Comparison of ENCODE assay signal across 1 cellular context in genomic region chr20:49937023-49937929, GRCh38.
TF ChIP-seq lines count a peak whose summit lies in the region.

No MANE protein-coding gene starts in this region.

TF ChIP-seq in HepG2, 621 proteins besides CTCF, POLR2A, EP300 and RAD21 (continued from another document and continues in another):
- TF ChIP-seq GRHL1 (CRISPR knock-in tag; conservative IDR thresholded peaks at IDR 0.05): no peak
- no peak for TF ChIP-seq ZGPAT (CRISPR knock-in tag; IDR thresholded peaks at IDR 0.05)
- TF ChIP-seq ZNF670 (CRISPR knock-in tag; IDR thresholded peaks at IDR 0.05; ENCODE audit: borderline replicate concordance): no peak
- no peak for TF ChIP-seq ZNF790 (CRISPR knock-in tag; IDR thresholded peaks at IDR 0.05; ENCODE audit: borderline replicate concordance)
- TF ChIP-seq MXI1 (IDR thresholded peaks at IDR 0.05; ENCODE audit: borderline replicate concordance, low read depth, low read length): 0 out of 3 replicates have a peak, but pooled peaks have one; percentile 12
- no peak for TF ChIP-seq CENPX (CRISPR knock-in tag; IDR thresholded peaks at IDR 0.05)
- 0 out of 2 replicates have a peak, but pooled peaks have one; percentile 55 for TF ChIP-seq ZFP36L1 (CRISPR knock-in tag; IDR thresholded peaks at IDR 0.05)
- 0 out of 2 replicates have a peak, but pooled peaks have one; percentile 22 for TF ChIP-seq MTERF4 (CRISPR knock-in tag; IDR thresholded peaks at IDR 0.05)
- 0 out of 2 replicates have a peak, but pooled peaks have one; percentile 54 for TF ChIP-seq ZNF777 (CRISPR knock-in tag; IDR thresholded peaks at IDR 0.05)
- no peak for TF ChIP-seq FOXO4 (CRISPR knock-in tag; conservative IDR thresholded peaks at IDR 0.05)
- TF ChIP-seq NFKB2 (CRISPR knock-in tag; IDR thresholded peaks at IDR 0.05; ENCODE audit: borderline replicate concordance): 0 out of 2 replicates have a peak, but pooled peaks have one; percentile 43
- no peak for TF ChIP-seq GATA4 (IDR thresholded peaks at IDR 0.05; ENCODE audit: borderline replicate concordance, low read depth)
- TF ChIP-seq ZZZ3 (CRISPR knock-in tag; IDR thresholded peaks at IDR 0.05; ENCODE audit: borderline replicate concordance): peak; percentile 21; the same call in 1 of the 2 replicates
- TF ChIP-seq BATF2 (CRISPR knock-in tag; IDR thresholded peaks at IDR 0.05): no peak
- TF ChIP-seq ZNF263 (CRISPR knock-in tag; IDR thresholded peaks at IDR 0.05): peak; percentile 59; the same call in 1 of the 2 replicates
- TF ChIP-seq PITX1 (CRISPR knock-in tag; IDR thresholded peaks at IDR 0.05): peak; percentile 44; the same call in 1 of the 2 replicates
- peak; percentile 19; the same call in 1 of the 2 replicates for TF ChIP-seq ZNF230 (CRISPR knock-in tag; IDR thresholded peaks at IDR 0.05)
- TF ChIP-seq NFAT5 (CRISPR knock-in tag; IDR thresholded peaks at IDR 0.05): 0 out of 2 replicates have a peak, but pooled peaks have one; percentile 40
- no peak for TF ChIP-seq ZNF10 (CRISPR knock-in tag; IDR thresholded peaks at IDR 0.05; ENCODE audit: borderline replicate concordance, low read depth)
- no peak for TF ChIP-seq MXD4 (CRISPR knock-in tag; IDR thresholded peaks at IDR 0.05)
- no peak for TF ChIP-seq KLF12 (CRISPR knock-in tag; IDR thresholded peaks at IDR 0.05; ENCODE audit: borderline replicate concordance)
- TF ChIP-seq YEATS4 (CRISPR knock-in tag; IDR thresholded peaks at IDR 0.05; ENCODE audit: borderline replicate concordance): 0 out of 2 replicates have a peak, but pooled peaks have one; percentile 40
- TF ChIP-seq ZNF350 (CRISPR knock-in tag; IDR thresholded peaks at IDR 0.05; ENCODE audit: borderline replicate concordance, low read depth): no peak; the same call in 1 of the 2 replicates
- peak; percentile 60; the same call in 1 of the 2 replicates for TF ChIP-seq NKX3-1 (CRISPR knock-in tag; IDR thresholded peaks at IDR 0.05)
- no peak for TF ChIP-seq PBX2 (CRISPR knock-in tag; IDR thresholded peaks at IDR 0.05)
- TF ChIP-seq ZNF232 (CRISPR knock-in tag; IDR thresholded peaks at IDR 0.05; ENCODE audit: borderline replicate concordance): peak; percentile 78; the same call in 1 of the 2 replicates
- TF ChIP-seq MTA3 (CRISPR knock-in tag; IDR thresholded peaks at IDR 0.05): no peak
- TF ChIP-seq ZNF547 (CRISPR knock-in tag; IDR thresholded peaks at IDR 0.05): peak; percentile 14; the same call in 1 of the 2 replicates
- no peak for TF ChIP-seq PHF20 (CRISPR knock-in tag; IDR thresholded peaks at IDR 0.05)
- 0 out of 2 replicates have a peak, but pooled peaks have one; percentile 44 for TF ChIP-seq ZNF839 (CRISPR knock-in tag; IDR thresholded peaks at IDR 0.05; ENCODE audit: borderline replicate concordance)
- 0 out of 2 replicates have a peak, but pooled peaks have one; percentile 39 for TF ChIP-seq ZNF280B (CRISPR knock-in tag; IDR thresholded peaks at IDR 0.05; ENCODE audit: borderline replicate concordance)
- no peak for TF ChIP-seq SMYD3 (CRISPR knock-in tag; IDR thresholded peaks at IDR 0.05)
- no peak for TF ChIP-seq RERE (CRISPR knock-in tag; IDR thresholded peaks at IDR 0.05; ENCODE audit: low read depth)
- peak; percentile 16; the same call in 1 of the 2 replicates for TF ChIP-seq HNF1B (CRISPR knock-in tag; IDR thresholded peaks at IDR 0.05)
- no peak for TF ChIP-seq ZNF160 (CRISPR knock-in tag; IDR thresholded peaks at IDR 0.05)
